In the genomic region with DNA sequence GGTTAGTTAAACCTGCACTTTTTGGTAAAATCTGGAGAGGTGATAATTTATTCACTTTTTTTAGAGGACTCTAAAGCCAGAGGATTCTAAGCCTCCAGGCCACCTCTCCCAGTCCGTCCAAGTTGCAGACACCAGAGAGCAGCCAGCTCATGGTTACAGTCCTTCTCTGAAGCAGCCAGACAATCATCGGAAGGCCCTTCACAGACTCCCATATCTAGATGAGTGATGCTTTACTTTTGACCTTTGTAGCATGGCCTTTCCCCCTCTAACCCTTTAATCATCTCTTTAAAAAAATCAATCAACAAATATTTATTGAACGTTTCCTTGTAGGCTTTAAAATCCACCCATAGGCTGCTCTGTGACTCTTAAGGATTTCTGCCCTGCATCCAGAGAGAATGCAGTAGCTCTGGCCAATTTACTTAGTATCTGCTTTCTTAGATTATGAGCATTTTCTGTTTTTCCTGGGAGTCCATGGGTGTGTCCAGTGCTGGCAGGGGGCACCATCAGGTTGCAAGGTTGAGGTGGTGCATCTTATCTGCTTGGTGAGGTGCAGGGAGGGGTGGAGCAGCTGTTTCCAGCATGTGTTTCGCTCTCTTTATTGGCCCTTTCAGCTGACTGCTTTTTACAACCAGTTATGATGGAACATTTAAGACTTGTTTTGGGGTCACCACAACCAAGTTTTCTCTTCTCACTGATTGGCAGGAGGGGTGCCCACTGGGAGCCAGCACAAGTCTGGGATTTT, we compare ENCODE assay signal across 1 cellular context.
TF ChIP-seq lines count a peak whose summit lies in the region.

No MANE protein-coding gene starts in this region.

TF ChIP-seq in K562, 482 proteins besides CTCF, POLR2A, EP300 and RAD21 (continued from another document and continues in another):
- TF ChIP-seq PRDM10 (IDR thresholded peaks at IDR 0.05; ENCODE audit: partially characterized antibody) (no peak), NCOR1 (IDR thresholded peaks at IDR 0.05) (peak; percentile 54; the same call in 1 of the 2 replicates), U2AF1 (optimal IDR thresholded peaks at IDR 0.05; ENCODE audit: low read depth, low read length) (no peak), TCFL5 (CRISPR knock-in tag; conservative IDR thresholded peaks at IDR 0.05) (no peak), TAF9B (IDR thresholded peaks at IDR 0.05; ENCODE audit: partially characterized antibody) (peak; percentile 52), ZNF551 (CRISPR knock-in tag; IDR thresholded peaks at IDR 0.05) (no peak), CREB1 (IDR thresholded peaks at IDR 0.05) (no peak), CREB1 (CRISPR knock-in tag; IDR thresholded peaks at IDR 0.05) (no peak), PTBP1 (IDR thresholded peaks at IDR 0.05; ENCODE audit: low read depth, low read length) (no peak), TSC22D4 (tag; IDR thresholded peaks at IDR 0.05) (no peak), ZNF436 (CRISPR knock-in tag; IDR thresholded peaks at IDR 0.05) (no peak), ZBTB9 (CRISPR knock-in tag; IDR thresholded peaks at IDR 0.05) (no peak), MNT (conservative IDR thresholded peaks at IDR 0.05) (peak in 1 of 2 experiments; percentile 65; a peak in 2 of 4 replicates), MCM3 (IDR thresholded peaks at IDR 0.05) (no peak), SFPQ (IDR thresholded peaks at IDR 0.05; ENCODE audit: low read depth, low read length) (no peak), ZNF318 (IDR thresholded peaks at IDR 0.05; ENCODE audit: borderline replicate concordance in 1 of 2, low read depth in 1 of 2) (no peak), CSDE1 (IDR thresholded peaks at IDR 0.05) (no peak), ZNF134 (CRISPR knock-in tag; conservative IDR thresholded peaks at IDR 0.05) (no peak), ARID1B (IDR thresholded peaks at IDR 0.05) (peak; percentile 60), ZNF644 (tag; IDR thresholded peaks at IDR 0.05; ENCODE audit: low read depth) (no peak), LCOR (CRISPR knock-in tag; IDR thresholded peaks at IDR 0.05) (no peak), SPI1 (IDR thresholded peaks at IDR 0.05; ENCODE audit: borderline replicate concordance, low read depth, low read length) (no peak), PHB2 (IDR thresholded peaks at IDR 0.05; ENCODE audit: low read depth) (no peak), ZNF445 (CRISPR knock-in tag; IDR thresholded peaks at IDR 0.05; ENCODE audit: low read depth) (no peak), MLX (CRISPR knock-in tag; conservative IDR thresholded peaks at IDR 0.05) (no peak)
- TF ChIP-seq, protein P1, sequence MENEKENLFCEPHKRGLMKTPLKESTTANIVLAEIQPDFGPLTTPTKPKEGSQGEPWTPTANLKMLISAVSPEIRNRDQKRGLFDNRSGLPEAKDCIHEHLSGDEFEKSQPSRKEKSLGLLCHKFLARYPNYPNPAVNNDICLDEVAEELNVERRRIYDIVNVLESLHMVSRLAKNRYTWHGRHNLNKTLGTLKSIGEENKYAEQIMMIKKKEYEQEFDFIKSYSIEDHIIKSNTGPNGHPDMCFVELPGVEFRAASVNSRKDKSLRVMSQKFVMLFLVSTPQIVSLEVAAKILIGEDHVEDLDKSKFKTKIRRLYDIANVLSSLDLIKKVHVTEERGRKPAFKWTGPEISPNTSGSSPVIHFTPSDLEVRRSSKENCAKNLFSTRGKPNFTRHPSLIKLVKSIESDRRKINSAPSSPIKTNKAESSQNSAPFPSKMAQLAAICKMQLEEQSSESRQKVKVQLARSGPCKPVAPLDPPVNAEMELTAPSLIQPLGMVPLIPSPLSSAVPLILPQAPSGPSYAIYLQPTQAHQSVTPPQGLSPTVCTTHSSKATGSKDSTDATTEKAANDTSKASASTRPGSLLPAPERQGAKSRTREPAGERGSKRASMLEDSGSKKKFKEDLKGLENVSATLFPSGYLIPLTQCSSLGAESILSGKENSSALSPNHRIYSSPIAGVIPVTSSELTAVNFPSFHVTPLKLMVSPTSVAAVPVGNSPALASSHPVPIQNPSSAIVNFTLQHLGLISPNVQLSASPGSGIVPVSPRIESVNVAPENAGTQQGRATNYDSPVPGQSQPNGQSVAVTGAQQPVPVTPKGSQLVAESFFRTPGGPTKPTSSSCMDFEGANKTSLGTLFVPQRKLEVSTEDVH (IDR thresholded peaks at IDR 0.05; ENCODE audit: low read depth, partially characterized antibody) = no peak
- TF ChIP-seq, protein P2, sequence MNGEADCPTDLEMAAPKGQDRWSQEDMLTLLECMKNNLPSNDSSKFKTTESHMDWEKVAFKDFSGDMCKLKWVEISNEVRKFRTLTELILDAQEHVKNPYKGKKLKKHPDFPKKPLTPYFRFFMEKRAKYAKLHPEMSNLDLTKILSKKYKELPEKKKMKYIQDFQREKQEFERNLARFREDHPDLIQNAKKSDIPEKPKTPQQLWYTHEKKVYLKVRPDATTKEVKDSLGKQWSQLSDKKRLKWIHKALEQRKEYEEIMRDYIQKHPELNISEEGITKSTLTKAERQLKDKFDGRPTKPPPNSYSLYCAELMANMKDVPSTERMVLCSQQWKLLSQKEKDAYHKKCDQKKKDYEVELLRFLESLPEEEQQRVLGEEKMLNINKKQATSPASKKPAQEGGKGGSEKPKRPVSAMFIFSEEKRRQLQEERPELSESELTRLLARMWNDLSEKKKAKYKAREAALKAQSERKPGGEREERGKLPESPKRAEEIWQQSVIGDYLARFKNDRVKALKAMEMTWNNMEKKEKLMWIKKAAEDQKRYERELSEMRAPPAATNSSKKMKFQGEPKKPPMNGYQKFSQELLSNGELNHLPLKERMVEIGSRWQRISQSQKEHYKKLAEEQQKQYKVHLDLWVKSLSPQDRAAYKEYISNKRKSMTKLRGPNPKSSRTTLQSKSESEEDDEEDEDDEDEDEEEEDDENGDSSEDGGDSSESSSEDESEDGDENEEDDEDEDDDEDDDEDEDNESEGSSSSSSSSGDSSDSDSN (IDR thresholded peaks at IDR 0.05; ENCODE audit: borderline replicate concordance in 1 of 2, low read depth in 2 of 2, low read length in 2 of 2) = 0 out of 4 replicates have a peak, but pooled peaks of 1 of the 2 experiments have one; percentile 35
- TF ChIP-seq, protein P3, sequence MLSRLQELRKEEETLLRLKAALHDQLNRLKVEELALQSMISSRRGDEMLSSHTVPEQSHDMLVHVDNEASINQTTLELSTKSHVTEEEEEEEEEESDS (CRISPR knock-in tag; IDR thresholded peaks at IDR 0.05) = no peak
